In genomic region chr3:5464684-5465083, GRCh38 we compare ENCODE assay signal across 24 cellular contexts.
"Had no signal": no experiment of that assay in that cellular context is flagged by ENCODE, and none has a peak within 500 bp of the region (broad histone marks: within the 10 kb centered on the region; RNA-seq: fewer than 3 reads in every experiment).

No MANE protein-coding gene starts in this region.

- H3K4me3 ChIP-seq: breast epithelium, coronary artery, gastroesophageal sphincter, ovary, prostate gland, testis, vagina had no signal

- H3K9me3 Mint-ChIP-seq: activated CD4-positive, alpha-beta memory T cell treated with anti-CD3 and anti-CD28 coated beads for 36 hours; activated naive CD4-positive, alpha-beta T cell treated with anti-CD3 and anti-CD28 coated beads for 36 hours; activated naive CD8-positive, alpha-beta T cell treated with anti-CD3 and anti-CD28 coated beads, Interleukin-2, amount 10 ng/mL, durations not matched to agents 7 days and 5 days; central memory CD8-positive, alpha-beta T cell; natural killer cell treated with Interleukin-12 subunit alpha and Interleukin-12 subunit beta and Interleukin-15 and Interleukin-18, amount 100 ng/mL, for 72 hours; stimulated activated naive B cell treated with anti-CD40 and anti-IgM and Interleukin-4, amounts not matched to agents 10 μg/mL and 1 μg/mL and 100 μg/mL, for 72 hours had no signal

- H3K27ac ChIP-seq: breast epithelium, coronary artery, epithelial cell of prostate, gastroesophageal sphincter, ovary, prostate gland, testis, vagina had no signal

- ATAC-seq: gastroesophageal sphincter; natural killer cell treated with Interleukin-12 subunit alpha and Interleukin-12 subunit beta and Interleukin-15 and Interleukin-18, amount 100 ng/mL, for 72 hours; stimulated activated naive B cell treated with anti-CD40 and anti-IgM and Interleukin-4, amounts not matched to agents 10 μg/mL and 1 μg/mL and 100 μg/mL, for 72 hours had no signal

- H3K4me1 Mint-ChIP-seq: activated naive CD8-positive, alpha-beta T cell treated with anti-CD3 and anti-CD28 coated beads, Interleukin-2, amount 10 ng/mL, durations not matched to agents 7 days and 5 days; central memory CD8-positive, alpha-beta T cell had no signal

- H3K9me3 ChIP-seq: breast epithelium, gastroesophageal sphincter, ovary, prostate gland, testis, vagina had no signal

- H3K27me3 ChIP-seq: breast epithelium, gastroesophageal sphincter, ovary, testis, vagina had no signal

- H3K4me1 ChIP-seq: breast epithelium, gastroesophageal sphincter, prostate gland, testis, vagina had no signal

- H3K36me3 ChIP-seq: breast epithelium, gastroesophageal sphincter, ovary, prostate gland, vagina had no signal

- H3K27ac Mint-ChIP-seq: activated CD4-positive, alpha-beta memory T cell treated with anti-CD3 and anti-CD28 coated beads for 36 hours; activated naive CD4-positive, alpha-beta T cell treated with anti-CD3 and anti-CD28 coated beads for 36 hours; activated naive CD8-positive, alpha-beta T cell treated with anti-CD3 and anti-CD28 coated beads, Interleukin-2, amount 10 ng/mL, durations not matched to agents 7 days and 5 days; natural killer cell treated with Interleukin-12 subunit alpha and Interleukin-12 subunit beta and Interleukin-15 and Interleukin-18, amount 100 ng/mL, for 72 hours; stimulated activated naive B cell treated with anti-CD40 and anti-IgM and Interleukin-4, amounts not matched to agents 10 μg/mL and 1 μg/mL and 100 μg/mL, for 72 hours had no signal

- H3K4me3 Mint-ChIP-seq: activated CD4-positive, alpha-beta memory T cell treated with anti-CD3 and anti-CD28 coated beads for 36 hours; activated naive CD4-positive, alpha-beta T cell treated with anti-CD3 and anti-CD28 coated beads for 36 hours; activated naive CD8-positive, alpha-beta T cell treated with anti-CD3 and anti-CD28 coated beads, Interleukin-2, amount 10 ng/mL, durations not matched to agents 7 days and 5 days; central memory CD8-positive, alpha-beta T cell; natural killer cell treated with Interleukin-12 subunit alpha and Interleukin-12 subunit beta and Interleukin-15 and Interleukin-18, amount 100 ng/mL, for 72 hours; stimulated activated naive B cell treated with anti-CD40 and anti-IgM and Interleukin-4, amounts not matched to agents 10 μg/mL and 1 μg/mL and 100 μg/mL, for 72 hours had no signal

- DNase-seq: activated CD4-positive, alpha-beta memory T cell treated with anti-CD3 and anti-CD28 coated beads for 36 hours; activated CD4-positive, alpha-beta T cell treated with anti-CD3 and anti-CD28 coated beads for 48 hours; activated CD4-positive, CD25-positive, alpha-beta regulatory T cell; activated effector memory CD4-positive, alpha-beta T cell treated with Interleukin-2 at 50 U/mL for 16 hours; activated naive CD4-positive, alpha-beta T cell treated with anti-CD3 and anti-CD28 coated beads for 36 hours; activated naive CD8-positive, alpha-beta T cell treated with anti-CD3 and anti-CD28 coated beads, Interleukin-2, amount 10 ng/mL, durations not matched to agents 7 days and 5 days; activated T-cell treated with anti-CD3 and anti-CD28 coated beads, Interleukin-2, amount 50 U/mL, for 48 hours; amniotic stem cell; head of caudate nucleus; midbrain; ovary; stimulated activated CD4-positive, alpha-beta T cell treated with anti-CD3 and anti-CD28 coated beads, Interleukin-2, amount 100 ng/mL, for 48 hours; stimulated activated CD8-positive, alpha-beta memory T cell treated with anti-CD3 and anti-CD28 coated beads, Interleukin-4, amount 100 ng/mL, for 48 hours; stimulated activated naive B cell treated with anti-CD40 and anti-IgM and Interleukin-4, amounts not matched to agents 10 μg/mL and 1 μg/mL and 100 μg/mL, for 72 hours; testis; trophoblast cell had no signal
